ENCODE assay signal across 18 cellular contexts in the genomic region with DNA sequence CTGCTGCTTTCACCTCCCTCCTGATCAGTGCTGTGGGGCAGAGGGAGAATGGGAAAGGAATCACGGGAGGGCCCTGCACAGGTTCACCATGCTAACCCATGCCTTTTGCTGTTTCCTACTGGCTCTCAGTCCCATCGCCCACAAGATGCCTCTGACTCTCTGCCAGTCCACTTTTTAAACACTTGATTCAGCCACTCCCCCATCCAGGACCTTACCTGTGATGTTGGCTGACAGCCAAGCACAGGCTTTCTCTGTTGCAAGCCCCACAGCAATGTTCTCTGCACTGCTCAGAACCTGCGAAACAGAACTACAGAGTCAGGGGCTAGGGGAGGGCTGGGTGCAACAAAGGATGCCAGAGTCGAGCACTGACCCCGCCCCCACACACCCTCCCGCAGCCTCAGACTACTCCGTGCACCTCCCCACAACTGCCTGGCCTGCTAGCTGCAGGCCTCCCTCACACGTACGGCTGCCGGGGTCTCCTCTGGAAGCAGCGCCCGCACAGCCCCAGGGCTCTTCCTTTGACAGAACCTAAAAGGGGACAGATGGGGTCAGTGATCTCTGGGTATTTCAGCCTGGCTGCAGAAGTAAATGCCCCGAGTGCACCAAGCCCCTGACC. TPM values are rescaled to one million over a fixed set of nuclear protein-coding genes. Genes with fewer than 3 reads are reported as not detected.
A peak's percentile ranks its signal among the peaks of the same experiment; 100 is the strongest.
DNase-seq lines count a peak whose midpoint lies in the region; ATAC-seq and TF ChIP-seq lines count a peak whose summit lies in the region.
"Had no signal": no experiment of that assay in that cellular context is flagged by ENCODE, and none has a peak within 500 bp of the region (broad histone marks: within the 10 kb centered on the region; RNA-seq: fewer than 3 reads in every experiment).

No MANE protein-coding gene starts in this region.

- H3K36me3 ChIP-seq in BE2C = peaks cover 74% of the 10 kb centered on the region
- peaks cover 26% of the 10 kb centered on the region for H3K36me3 ChIP-seq in GM23338 (ENCODE audit: insufficient read depth)
- H3K36me3 ChIP-seq in NT2/D1 (ENCODE audit: insufficient read depth, insufficient read length, low read length) = peaks cover 91% of the 10 kb centered on the region
- H3K36me3 ChIP-seq in aorta (ENCODE audit: control insufficient read depth in 1 of 2, insufficient read depth in 2 of 2, low read length in 1 of 2) = peaks cover 4 to 6% of the 10 kb centered on the region in 2 donors
- H3K36me3 ChIP-seq: uterus had no signal

- peak overlapping the region; percentile 42 for H3K9ac ChIP-seq in NT2/D1 (ENCODE audit: insufficient read length, low read depth)

- no peak for TF ChIP-seq CTCF in BE2C (IDR thresholded peaks at IDR 0.05; ENCODE audit: low read depth, low read length)
- TF ChIP-seq CTCF in GM23338 (conservative IDR thresholded peaks at IDR 0.05; ENCODE audit: low read depth in 2 of 2) = no peak

- DNase-seq in BE2C (peak; percentile 37), GM23338 (ENCODE audit: low spot score) (no peak), NT2/D1 (ENCODE audit: low read depth, low spot score) (no peak), left lobe of liver (ENCODE audit: low spot score) (no peak), NCI-H526 treated with DMSO at 0.1 percent for 48 hours (lab: John Stamatoyannopoulos, UW) (no peak), aorta (no peak), DMS 273 treated with DMSO at 0.1 percent for 48 hours (lab: John Stamatoyannopoulos, UW) (no peak)
- DNase-seq in activated T-helper 2 cell treated with anti-CD3 and anti-CD28 coated beads, Interferon-gamma antibody, Interleukin-2, Interleukin-4, amounts not matched to agents 10 μg/mL and 5 μg/mL and 100 μg/mL, durations not matched to agents 14 hours and 24 hours and 36 hours (ENCODE audit: low spot score) = no peak
- DNase-seq: activated gamma-delta T cell; CD8-positive, alpha-beta memory T cell; left ventricle myocardium inferior; NCI-H1930; right lobe of liver; Right ventricle myocardium superior; stimulated activated naive CD8-positive, alpha-beta T cell treated with anti-CD3 and anti-CD28 coated beads, Interleukin-15, amount 100 ng/mL, for 72 hours; uterus had no signal

- no peaks in the 10 kb centered on the region for H3K9me2 ChIP-seq in GM23338 (ENCODE audit: insufficient read depth)

- no peak overlapping the region for H3K4me2 ChIP-seq in GM23338

- H3K9me3 ChIP-seq in BE2C = no peaks in the 10 kb centered on the region
- no peaks in the 10 kb centered on the region for H3K9me3 ChIP-seq in NT2/D1 (ENCODE audit: insufficient read depth, low read length)
- no peaks in the 10 kb centered on the region for H3K9me3 ChIP-seq in aorta (ENCODE audit: control insufficient read depth, low read length)
- H3K9me3 ChIP-seq: left ventricle myocardium inferior, right lobe of liver, uterus had no signal

- intact Hi-C loops in activated T-helper 2 cell treated with anti-CD3 and anti-CD28 coated beads, Interferon-gamma antibody, Interleukin-2, Interleukin-4, amounts not matched to agents 10 μg/mL and 5 μg/mL and 100 μg/mL, durations not matched to agents 14 hours and 24 hours and 36 hours (cut with micrococcal nuclease) = no loop called here
- intact Hi-C loops in aorta (cut with DNase I) = no loop called here

- 68 to 74% methylated on average over 13 of the region's 13 CpGs for WGBS in aorta, 2 donors

- H3K4me3 Mint-ChIP-seq in GM23338 = no peak overlapping the region
- H3K4me3 Mint-ChIP-seq in activated T-helper 2 cell treated with anti-CD3 and anti-CD28 coated beads, Interferon-gamma antibody, Interleukin-2, Interleukin-4, amounts not matched to agents 10 μg/mL and 5 μg/mL and 100 μg/mL, durations not matched to agents 14 hours and 24 hours and 36 hours (ENCODE audit: low read depth) = no peak overlapping the region
- H3K4me3 Mint-ChIP-seq: CD8-positive, alpha-beta memory T cell; stimulated activated naive CD8-positive, alpha-beta T cell treated with anti-CD3 and anti-CD28 coated beads, Interleukin-15, amount 100 ng/mL, for 72 hours had no signal

- no peak overlapping the region for H2AFZ ChIP-seq in GM23338

- H3K27ac ChIP-seq in GM23338 (ENCODE audit: low read depth) = no peak overlapping the region
- H3K27ac ChIP-seq in aorta (ENCODE audit: low read depth in 1 of 2, low read length in 2 of 2) = no peak overlapping the region
- H3K27ac ChIP-seq: coronary artery, left ventricle myocardium inferior, right lobe of liver, uterus had no signal

- no peaks in the 10 kb centered on the region for H3K79me2 ChIP-seq in GM23338 (replicated peaks; ENCODE audit: insufficient read depth)

- H3K36me3 Mint-ChIP-seq in GM23338 (ENCODE audit: low read depth) = peaks cover 60% of the 10 kb centered on the region
- peaks cover 62% of the 10 kb centered on the region for H3K36me3 Mint-ChIP-seq in activated T-helper 2 cell treated with anti-CD3 and anti-CD28 coated beads, Interferon-gamma antibody, Interleukin-2, Interleukin-4, amounts not matched to agents 10 μg/mL and 5 μg/mL and 100 μg/mL, durations not matched to agents 14 hours and 24 hours and 36 hours (ENCODE audit: low read depth)

- no peak overlapping the region; the same call in 1 of the 2 replicates for H3K27ac Mint-ChIP-seq in GM23338
- no peak overlapping the region for H3K27ac Mint-ChIP-seq in activated T-helper 2 cell treated with anti-CD3 and anti-CD28 coated beads, Interferon-gamma antibody, Interleukin-2, Interleukin-4, amounts not matched to agents 10 μg/mL and 5 μg/mL and 100 μg/mL, durations not matched to agents 14 hours and 24 hours and 36 hours

- H3K4me3 ChIP-seq in BE2C (ENCODE audit: low read depth, low read length) (no peak overlapping the region), GM23338 (no peak overlapping the region), NT2/D1 (ENCODE audit: insufficient read length, low read depth) (no peak overlapping the region), aorta (ENCODE audit: low read length in 2 of 2) (no peak overlapping the region)
- H3K4me3 ChIP-seq: coronary artery, left ventricle myocardium inferior, right lobe of liver, uterus had no signal

- no peaks in the 10 kb centered on the region for H3K9me3 Mint-ChIP-seq in GM23338
- no peaks in the 10 kb centered on the region for H3K9me3 Mint-ChIP-seq in activated T-helper 2 cell treated with anti-CD3 and anti-CD28 coated beads, Interferon-gamma antibody, Interleukin-2, Interleukin-4, amounts not matched to agents 10 μg/mL and 5 μg/mL and 100 μg/mL, durations not matched to agents 14 hours and 24 hours and 36 hours
- H3K9me3 Mint-ChIP-seq: CD8-positive, alpha-beta memory T cell; stimulated activated naive CD8-positive, alpha-beta T cell treated with anti-CD3 and anti-CD28 coated beads, Interleukin-15, amount 100 ng/mL, for 72 hours had no signal

- no peaks in the 10 kb centered on the region; the same call in none of the 2 replicates for H4K20me1 ChIP-seq in GM23338 (replicated peaks; ENCODE audit: insufficient read depth)

- H3K4me1 ChIP-seq in BE2C (no peaks in the 10 kb centered on the region), GM23338 (ENCODE audit: insufficient read depth) (no peaks in the 10 kb centered on the region; the same call in 1 of the 2 replicates), NT2/D1 (ENCODE audit: insufficient read depth, insufficient read length) (peaks cover 11% of the 10 kb centered on the region), aorta (ENCODE audit: control insufficient read depth in 1 of 2, insufficient read depth in 2 of 2, low read length in 2 of 2) (no peaks in the 10 kb centered on the region)
- H3K4me1 ChIP-seq: left ventricle myocardium inferior, right lobe of liver, uterus had no signal

- peaks cover 5% of the 10 kb centered on the region for H3K27me3 Mint-ChIP-seq in GM23338 (ENCODE audit: insufficient read depth, low read depth, poor library complexity)
- no peaks in the 10 kb centered on the region for H3K27me3 Mint-ChIP-seq in activated T-helper 2 cell treated with anti-CD3 and anti-CD28 coated beads, Interferon-gamma antibody, Interleukin-2, Interleukin-4, amounts not matched to agents 10 μg/mL and 5 μg/mL and 100 μg/mL, durations not matched to agents 14 hours and 24 hours and 36 hours (ENCODE audit: low read depth)
- H3K27me3 Mint-ChIP-seq: CD8-positive, alpha-beta memory T cell; stimulated activated naive CD8-positive, alpha-beta T cell treated with anti-CD3 and anti-CD28 coated beads, Interleukin-15, amount 100 ng/mL, for 72 hours had no signal

- H3K27me3 ChIP-seq in BE2C (no peaks in the 10 kb centered on the region), GM23338 (ENCODE audit: insufficient read depth) (no peaks in the 10 kb centered on the region), NT2/D1 (ENCODE audit: insufficient read depth, insufficient read length) (no peaks in the 10 kb centered on the region), aorta (ENCODE audit: control insufficient read depth in 1 of 2, insufficient read depth in 2 of 2, low read length in 1 of 2) (no peaks in the 10 kb centered on the region)
- H3K27me3 ChIP-seq: right lobe of liver, uterus had no signal

- ATAC-seq in GM23338 = peak; percentile 45
- ATAC-seq in left lobe of liver = peak; percentile 24
- no peak for ATAC-seq in aorta (ENCODE audit: low FRiP score)
- ATAC-seq: activated CD4-positive, CD25-positive, alpha-beta regulatory T cell treated with anti-CD3 and anti-CD28 coated beads, Interleukin-2, amount 50 U/mL, for 24 hours; stimulated activated naive CD8-positive, alpha-beta T cell treated with anti-CD3 and anti-CD28 coated beads, Interleukin-15, amount 100 ng/mL, for 72 hours had no signal

- peaks cover 24% of the 10 kb centered on the region for H3K4me1 Mint-ChIP-seq in GM23338
- H3K4me1 Mint-ChIP-seq in activated T-helper 2 cell treated with anti-CD3 and anti-CD28 coated beads, Interferon-gamma antibody, Interleukin-2, Interleukin-4, amounts not matched to agents 10 μg/mL and 5 μg/mL and 100 μg/mL, durations not matched to agents 14 hours and 24 hours and 36 hours (ENCODE audit: low read depth) = no peaks in the 10 kb centered on the region

- H3F3A ChIP-seq in GM23338 (replicated peaks; ENCODE audit: low read depth) = 0 out of 2 replicates have a peak, but pooled peaks cover 4% of the 10 kb centered on the region

TF ChIP-seq in GM23338, 12 proteins besides CTCF, POLR2A, EP300 and RAD21:
- TF ChIP-seq ZNF114 (CRISPR knock-in tag; IDR thresholded peaks at IDR 0.05) = no peak

RNA-seq across cellular contexts. Expression of a gene that starts 9.1 kb away (rescaled TPM):
- polyA plus RNA-seq in BE2C (2012; ENCODE audit: insufficient read depth, insufficient read length, low read depth) = 9.6 TPM
- 14.7 and 15.8 TPM in 2 replicates for total RNA-seq in GM23338 (2014; rRNA removed; shearing (Covaris generic))
- polyA plus RNA-seq in GM23338 (2016; fragmentation: Nextera tagmentation; extraction: Ambion mirVana) (6.0 and 6.6 TPM in 2 replicates), aorta (10 to 100 TPM in 1 of 2 donors, 1 to 10 TPM in 1; 2.8 to 24.6 TPM)
- total RNA-seq in left lobe of liver (10.1 TPM), aorta (10 to 100 TPM in 1 of 2 donors, 1 to 10 TPM in 1; 9.0 to 18.6 TPM)
- total RNA-seq in activated T-helper 2 cell treated with anti-CD3 and anti-CD28 coated beads, Interferon-gamma antibody, Interleukin-2, Interleukin-4, amounts not matched to agents 10 μg/mL and 5 μg/mL and 100 μg/mL, durations not matched to agents 14 hours and 24 hours and 36 hours = 24.2 and 26.6 TPM in 2 replicates
